In the genomic region with DNA sequence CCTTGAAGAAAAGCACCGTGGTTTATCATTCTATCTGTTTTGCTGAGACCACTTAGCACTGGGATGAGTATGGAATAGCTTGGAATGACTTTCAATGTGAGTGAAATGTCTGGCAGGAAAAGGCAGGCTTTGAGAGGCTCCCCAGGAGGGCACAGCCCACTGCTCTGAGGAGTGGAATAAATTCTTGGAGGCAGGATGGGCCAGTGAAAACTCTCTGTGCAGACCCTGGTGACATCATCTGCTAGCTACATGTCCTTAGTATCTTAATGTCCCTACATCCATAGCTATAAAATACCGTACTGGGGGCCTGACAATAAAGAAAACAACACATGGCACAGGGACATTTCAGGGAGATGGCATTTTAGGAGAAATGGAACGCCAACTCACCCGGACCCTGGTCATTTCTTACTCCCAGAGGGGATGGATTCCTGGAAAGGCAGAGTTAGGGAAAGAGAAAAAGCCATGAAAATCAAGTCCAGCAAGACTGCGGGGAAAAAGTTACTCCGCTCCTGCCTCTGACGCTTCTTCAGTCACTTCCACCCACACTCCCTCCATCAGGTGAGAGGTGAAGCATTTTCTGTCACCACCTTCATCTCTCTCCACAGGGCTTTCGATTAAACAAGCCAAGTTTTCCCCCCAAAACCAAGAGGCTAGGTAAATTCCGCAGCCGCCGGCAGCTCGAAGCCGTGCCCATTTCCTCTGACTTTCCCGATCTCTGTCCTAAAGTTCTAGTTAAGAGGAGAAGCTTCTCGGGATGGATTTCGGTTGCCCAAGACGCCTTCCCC, we compare ENCODE assay signal across 8 cellular contexts. TPM values are rescaled to one million over a fixed set of nuclear protein-coding genes. Genes with fewer than 3 reads are reported as not detected.
DNase-seq lines count a peak whose midpoint lies in the region; ATAC-seq and TF ChIP-seq lines count a peak whose summit lies in the region.

No MANE protein-coding gene starts in this region.

- peaks cover 12% of the 10 kb centered on the region for H3K4me1 ChIP-seq in ACC112 (ENCODE audit: control insufficient read depth, insufficient read depth, low read length, unreplicated experiment)
- peaks cover 4% of the 10 kb centered on the region; the same call in 1 of the 2 replicates for H3K4me1 ChIP-seq in HUES6 (ENCODE audit: control insufficient read depth, insufficient read depth, low read length)

- peaks cover 8 to 14% of the 10 kb centered on the region in 2 donors for H3K36me3 Mint-ChIP-seq in naive B cell

- peaks cover 4% of the 10 kb centered on the region for H3K79me2 ChIP-seq in ACC112 (ENCODE audit: control insufficient read depth, insufficient read depth, low read length, unreplicated experiment)

- H3K27ac ChIP-seq in ACC112 (ENCODE audit: low read depth, low read length): peak overlapping the region; percentile 55; the same call in 1 of the 2 replicates
- no peak overlapping the region for H3K27ac ChIP-seq in HUES6 (ENCODE audit: low read depth, low read length)

- H3K27me3 ChIP-seq in ACC112 (ENCODE audit: insufficient read depth, low read length) (no peaks in the 10 kb centered on the region), HUES6 (ENCODE audit: control insufficient read depth, insufficient read depth, low read length) (peaks cover 25% of the 10 kb centered on the region)

- H3K36me3 ChIP-seq in ACC112 (ENCODE audit: insufficient read depth, low read length): peaks cover 13% of the 10 kb centered on the region; the same call in 1 of the 2 replicates
- peaks cover 8% of the 10 kb centered on the region for H3K36me3 ChIP-seq in HUES6 (ENCODE audit: control insufficient read depth, insufficient read depth, low read length)

- H3K9me3 Mint-ChIP-seq in naive B cell: peaks cover 0 to 13% (median 5%) of the 10 kb centered on the region in 7 donors

- H3K4me3 ChIP-seq in ACC112 (ENCODE audit: low read depth, low read length) (peak overlapping the region; percentile 91), HUES6 (ENCODE audit: low read depth, low read length) (peak overlapping the region; percentile 72), choroid plexus epithelial cell (ENCODE audit: low read depth, low read length) (peak overlapping the region; percentile 70)

- peak overlapping the region; percentile 81 for H3K9ac ChIP-seq in HUES6 (ENCODE audit: low read length)

- H3K27me3 Mint-ChIP-seq in naive B cell: no peaks in the 10 kb centered on the region

- peaks cover 17% of the 10 kb centered on the region for H3K9me3 ChIP-seq in HUES6 (ENCODE audit: control insufficient read depth, insufficient read depth, low read depth, low read length)

- H3K27ac Mint-ChIP-seq in naive B cell: peak overlapping the region in 5 of 6 donors; percentile 12 to 91 (median 79)

- peak overlapping the region; percentile 93 for H2AFZ ChIP-seq in ACC112 (ENCODE audit: low read length, unreplicated experiment)

- intact Hi-C loops in posterior vena cava (cut with DNase I): no loop called here

- DNase-seq in choroid plexus epithelial cell (ENCODE audit: low read depth) (peak; percentile 28), naive B cell (no peak), posterior vena cava (ENCODE audit: low spot score) (no peak), AG20443 (ENCODE audit: low spot score) (no peak), SKM-1 treated with dmso at 0.1 percent for 144 hours (lab: John Stamatoyannopoulos, UW; ENCODE audit: unreplicated experiment) (no peak)

- TF ChIP-seq CTCF in choroid plexus epithelial cell (conservative IDR thresholded peaks at IDR 0.05; ENCODE audit: low read depth, low read length): no peak

- H3K4me1 Mint-ChIP-seq in naive B cell: peaks cover 32 to 50% (median 42%) of the 10 kb centered on the region in 3 donors

- peak overlapping the region; percentile 60 to 93 (median 84) for H3K4me3 Mint-ChIP-seq in naive B cell

- ATAC-seq in naive B cell (ENCODE audit: low read depth in 2 of 2) (no peak), GM19328 (IDR thresholded peaks at IDR 0.05; ENCODE audit: unreplicated experiment) (no peak)

RNA-seq across cellular contexts. Expression of gene ZNF239, which starts 1.0 kb away (rescaled TPM):
- 10 to 100 TPM in 1 of 6 donors, 1 to 10 TPM in 5; 1.9 to 14.1 (median 3.0) TPM for polyA plus RNA-seq in naive B cell (ENCODE audit: low read depth in 6 of 6)
- 1 to 10 TPM; 4.4 to 5.1 TPM for total RNA-seq in posterior vena cava

RNA-seq across cellular contexts. Expression of gene ZNF485, which starts 32.8 kb away (rescaled TPM):
- 1 to 10 TPM; 3.7 to 9.4 (median 7.4) TPM for polyA plus RNA-seq in naive B cell (ENCODE audit: low read depth in 6 of 6)
- 1 to 10 TPM; 2.7 to 2.9 TPM for total RNA-seq in posterior vena cava
